ENCODE assay signal across 3 cellular contexts in the genomic region with DNA sequence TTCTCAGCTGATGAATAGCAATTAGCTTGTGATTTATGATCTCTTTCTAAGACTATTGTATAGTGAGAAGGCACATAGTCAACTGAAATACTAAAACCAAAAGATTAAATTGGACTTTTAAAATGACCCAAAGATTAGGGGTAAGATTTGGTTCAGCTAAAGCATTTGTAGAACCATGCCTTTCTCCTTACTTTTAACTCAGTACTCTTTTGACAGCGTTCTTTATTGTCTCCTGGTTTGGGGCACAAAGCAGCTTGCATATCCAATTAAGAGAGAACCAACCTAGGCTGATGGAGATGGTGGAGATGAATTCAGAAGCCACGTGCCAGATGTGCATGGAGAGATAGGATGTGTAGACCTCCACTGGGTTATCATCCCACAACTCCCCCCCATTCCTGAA.
TF ChIP-seq lines count a peak whose summit lies in the region.

No MANE protein-coding gene starts in this region.

TF ChIP-seq in HepG2, 621 proteins besides CTCF, POLR2A, EP300 and RAD21 (continues in another document):
- no peak for TF ChIP-seq NAIF1 (CRISPR knock-in tag; IDR thresholded peaks at IDR 0.05; ENCODE audit: borderline replicate concordance)
- no peak for TF ChIP-seq ASH2L (IDR thresholded peaks at IDR 0.05; ENCODE audit: insufficient read length, low read depth, low read length)
- TF ChIP-seq, protein P1, sequence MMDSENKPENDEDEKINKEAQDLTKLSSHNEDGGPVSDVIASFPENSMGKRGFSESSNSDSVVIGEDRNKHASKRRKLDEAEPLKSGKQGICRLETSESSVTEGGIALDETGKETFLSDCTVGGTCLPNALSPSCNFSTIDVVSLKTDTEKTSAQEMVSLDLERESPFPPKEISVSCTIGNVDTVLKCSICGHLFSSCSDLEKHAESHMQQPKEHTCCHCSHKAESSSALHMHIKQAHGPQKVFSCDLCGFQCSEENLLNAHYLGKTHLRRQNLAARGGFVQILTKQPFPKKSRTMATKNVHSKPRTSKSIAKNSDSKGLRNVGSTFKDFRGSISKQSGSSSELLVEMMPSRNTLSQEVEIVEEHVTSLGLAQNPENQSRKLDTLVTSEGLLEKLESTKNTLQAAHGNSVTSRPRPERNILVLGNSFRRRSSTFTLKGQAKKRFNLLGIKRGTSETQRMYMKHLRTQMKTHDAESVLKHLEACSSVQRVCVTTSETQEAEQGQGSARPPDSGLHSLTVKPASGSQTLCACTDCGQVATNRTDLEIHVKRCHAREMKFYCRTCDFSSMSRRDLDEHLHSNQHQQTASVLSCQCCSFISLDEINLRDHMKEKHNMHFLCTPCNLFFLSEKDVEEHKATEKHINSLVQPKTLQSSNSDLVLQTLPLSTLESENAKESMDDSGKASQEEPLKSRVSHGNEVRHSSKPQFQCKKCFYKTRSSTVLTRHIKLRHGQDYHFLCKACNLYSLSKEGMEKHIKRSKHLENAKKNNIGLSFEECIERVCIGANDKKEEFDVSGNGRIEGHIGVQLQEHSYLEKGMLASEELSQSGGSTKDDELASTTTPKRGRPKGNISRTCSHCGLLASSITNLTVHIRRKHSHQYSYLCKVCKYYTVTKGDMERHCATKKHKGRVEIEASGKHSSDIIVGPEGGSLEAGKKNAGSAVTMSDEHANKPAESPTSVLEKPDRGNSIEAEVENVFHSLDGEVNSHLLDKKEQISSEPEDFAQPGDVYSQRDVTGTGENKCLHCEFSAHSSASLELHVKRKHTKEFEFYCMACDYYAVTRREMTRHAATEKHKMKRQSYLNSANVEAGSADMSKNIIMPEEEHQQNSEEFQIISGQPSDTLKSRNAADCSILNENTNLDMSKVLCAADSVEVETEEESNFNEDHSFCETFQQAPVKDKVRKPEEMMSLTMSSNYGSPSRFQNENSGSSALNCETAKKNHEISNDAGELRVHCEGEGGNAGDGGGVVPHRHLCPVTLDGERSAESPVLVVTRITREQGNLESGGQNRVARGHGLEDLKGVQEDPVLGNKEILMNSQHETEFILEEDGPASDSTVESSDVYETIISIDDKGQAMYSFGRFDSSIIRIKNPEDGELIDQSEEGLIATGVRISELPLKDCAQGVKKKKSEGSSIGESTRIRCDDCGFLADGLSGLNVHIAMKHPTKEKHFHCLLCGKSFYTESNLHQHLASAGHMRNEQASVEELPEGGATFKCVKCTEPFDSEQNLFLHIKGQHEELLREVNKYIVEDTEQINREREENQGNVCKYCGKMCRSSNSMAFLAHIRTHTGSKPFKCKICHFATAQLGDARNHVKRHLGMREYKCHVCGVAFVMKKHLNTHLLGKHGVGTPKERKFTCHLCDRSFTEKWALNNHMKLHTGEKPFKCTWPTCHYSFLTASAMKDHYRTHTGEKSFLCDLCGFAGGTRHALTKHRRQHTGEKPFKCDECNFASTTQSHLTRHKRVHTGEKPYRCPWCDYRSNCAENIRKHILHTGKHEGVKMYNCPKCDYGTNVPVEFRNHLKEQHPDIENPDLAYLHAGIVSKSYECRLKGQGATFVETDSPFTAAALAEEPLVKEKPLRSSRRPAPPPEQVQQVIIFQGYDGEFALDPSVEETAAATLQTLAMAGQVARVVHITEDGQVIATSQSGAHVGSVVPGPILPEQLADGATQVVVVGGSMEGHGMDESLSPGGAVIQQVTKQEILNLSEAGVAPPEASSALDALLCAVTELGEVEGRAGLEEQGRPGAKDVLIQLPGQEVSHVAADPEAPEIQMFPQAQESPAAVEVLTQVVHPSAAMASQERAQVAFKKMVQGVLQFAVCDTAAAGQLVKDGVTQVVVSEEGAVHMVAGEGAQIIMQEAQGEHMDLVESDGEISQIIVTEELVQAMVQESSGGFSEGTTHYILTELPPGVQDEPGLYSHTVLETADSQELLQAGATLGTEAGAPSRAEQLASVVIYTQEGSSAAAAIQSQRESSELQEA (CRISPR knock-in tag; IDR thresholded peaks at IDR 0.05; ENCODE audit: not compliant biosample characterization), result no peak
- no peak for TF ChIP-seq ZNF644 (CRISPR knock-in tag; IDR thresholded peaks at IDR 0.05; ENCODE audit: low read depth)
- TF ChIP-seq MTF1 (CRISPR knock-in tag; IDR thresholded peaks at IDR 0.05), result no peak
- no peak for TF ChIP-seq ZNF251 (CRISPR knock-in tag; IDR thresholded peaks at IDR 0.05)
- no peak for TF ChIP-seq ZNF3 (CRISPR knock-in tag; IDR thresholded peaks at IDR 0.05)

TF ChIP-seq in IMR-90, 13 proteins besides CTCF, POLR2A, EP300 and RAD21:
- TF ChIP-seq MAZ (IDR thresholded peaks at IDR 0.05; ENCODE audit: borderline replicate concordance, low read depth, low read length), result no peak
- TF ChIP-seq NFE2L2 (IDR thresholded peaks at IDR 0.05; ENCODE audit: low read depth, low read length), result no peak
- TF ChIP-seq CEBPB (IDR thresholded peaks at IDR 0.05; ENCODE audit: low read depth, low read length), result no peak
- no peak for TF ChIP-seq RCOR1 (IDR thresholded peaks at IDR 0.05; ENCODE audit: insufficient replicate concordance, low read length)
- no peak for TF ChIP-seq FOS (IDR thresholded peaks at IDR 0.05; ENCODE audit: low read depth, low read length)
- TF ChIP-seq USF2 (IDR thresholded peaks at IDR 0.05; ENCODE audit: low read depth, low read length), result no peak
- TF ChIP-seq BHLHE40 (IDR thresholded peaks at IDR 0.05; ENCODE audit: low read depth, low read length), result no peak
- TF ChIP-seq, protein P2, sequence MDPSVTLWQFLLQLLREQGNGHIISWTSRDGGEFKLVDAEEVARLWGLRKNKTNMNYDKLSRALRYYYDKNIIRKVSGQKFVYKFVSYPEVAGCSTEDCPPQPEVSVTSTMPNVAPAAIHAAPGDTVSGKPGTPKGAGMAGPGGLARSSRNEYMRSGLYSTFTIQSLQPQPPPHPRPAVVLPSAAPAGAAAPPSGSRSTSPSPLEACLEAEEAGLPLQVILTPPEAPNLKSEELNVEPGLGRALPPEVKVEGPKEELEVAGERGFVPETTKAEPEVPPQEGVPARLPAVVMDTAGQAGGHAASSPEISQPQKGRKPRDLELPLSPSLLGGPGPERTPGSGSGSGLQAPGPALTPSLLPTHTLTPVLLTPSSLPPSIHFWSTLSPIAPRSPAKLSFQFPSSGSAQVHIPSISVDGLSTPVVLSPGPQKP (IDR thresholded peaks at IDR 0.05; ENCODE audit: borderline replicate concordance, low read depth, low read length), result no peak
TF ChIP-seq in IMR-90: peak in this region for 0.

TF ChIP-seq in endothelial cell of umbilical vein, 7 proteins besides CTCF, POLR2A, EP300 and RAD21:
- TF ChIP-seq FOS (IDR thresholded peaks at IDR 0.05; ENCODE audit: borderline replicate concordance, insufficient read depth, low read length) (no peak), GATA2 (IDR thresholded peaks at IDR 0.05; ENCODE audit: insufficient read depth, insufficient read length, low read depth, low read length) (no peak), POLR2AphosphoS5 (IDR thresholded peaks at IDR 0.05; ENCODE audit: insufficient read depth, low read depth, low read length) (peak; percentile 13), EZH2 (IDR thresholded peaks at IDR 0.05; ENCODE audit: borderline replicate concordance, low read depth, low read length, severe bottlenecking) (no peak), JUN (IDR thresholded peaks at IDR 0.05; ENCODE audit: borderline replicate concordance, insufficient read depth, insufficient read length, low read depth) (no peak), MAX (IDR thresholded peaks at IDR 0.05; ENCODE audit: insufficient read depth, insufficient read length) (no peak)
